ENCODE assay signal across 23 cellular contexts in the genomic region with DNA sequence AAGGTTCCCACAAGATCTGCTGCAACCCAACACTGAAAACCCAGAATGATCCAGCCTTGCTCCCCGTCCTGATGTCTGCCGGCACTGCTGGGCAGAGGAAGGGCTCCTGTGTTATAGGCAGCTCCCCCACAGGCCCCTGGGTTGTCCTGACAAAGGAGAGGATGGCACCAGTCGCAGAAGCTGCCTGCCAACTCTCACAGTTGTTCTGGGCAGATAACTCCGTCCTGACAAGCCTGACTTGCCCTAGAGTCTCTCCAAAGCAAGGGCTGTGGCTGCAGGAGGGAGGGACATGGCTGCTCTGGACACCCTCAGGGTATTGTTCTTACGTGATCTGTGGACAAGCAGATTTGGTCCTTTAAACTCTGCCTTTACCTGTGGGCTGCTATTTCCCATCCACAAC.
"Had no signal": no experiment of that assay in that cellular context is flagged by ENCODE, and none has a peak within 500 bp of the region (broad histone marks: within the 10 kb centered on the region; RNA-seq: fewer than 3 reads in every experiment).

No MANE protein-coding gene starts in this region.

- H3K4me1 Mint-ChIP-seq: stimulated activated naive CD8-positive, alpha-beta T cell treated with anti-CD3 and anti-CD28 coated beads, Interleukin-15, amount 100 ng/mL, for 72 hours; T-cell had no signal

- H3K4me3 ChIP-seq: gastroesophageal sphincter, prostate gland, right lobe of liver, vagina had no signal

- DNase-seq: activated CD4-positive, alpha-beta T cell treated with anti-CD3 and anti-CD28 coated beads for 1 hour; activated CD8-positive, alpha-beta memory T cell treated with anti-CD3 and anti-CD28 coated beads for 24 hours; activated CD8-positive, alpha-beta memory T cell treated with anti-CD3 and anti-CD28 coated beads, Interleukin-2, amount 50 U/mL, for 48 hours; activated effector memory CD4-positive, alpha-beta T cell treated with anti-CD3 and anti-CD28 coated beads, Interleukin-2, amount 50 U/mL, for 16 hours; activated naive CD4-positive, alpha-beta T cell treated with anti-CD3 and anti-CD28 coated beads, Interleukin-2, amount 50 U/mL, for 16 hours; activated T-cell treated with anti-CD3 and anti-CD28 coated beads, Interleukin-2, amount 50 U/mL, for 48 hours; aorta; brain microvascular endothelial cell; cerebellar nuclear complex; cortex of kidney; right lobe of liver; small intestine; stimulated activated CD4-positive, alpha-beta T cell treated with anti-CD3 and anti-CD28 coated beads, Interleukin-15, amount 100 ng/mL, for 24 hours; stimulated activated CD4-positive, alpha-beta T cell treated with anti-CD3 and anti-CD28 coated beads, Interleukin-4, amount 100 ng/mL, for 1 hour; stimulated activated naive CD8-positive, alpha-beta T cell treated with anti-CD3 and anti-CD28 coated beads, Interleukin-15, amount 100 ng/mL, for 72 hours; T-cell; T-helper 9 cell; trophoblast cell had no signal

- H3K27ac ChIP-seq: brain microvascular endothelial cell, gastroesophageal sphincter, prostate gland, right lobe of liver, vagina, VCaP had no signal

- H3K9me3 ChIP-seq: prostate gland, right lobe of liver, vagina had no signal

- H3K4me1 ChIP-seq: gastroesophageal sphincter, prostate gland, right lobe of liver, vagina had no signal

- H3K27ac Mint-ChIP-seq: stimulated activated naive CD8-positive, alpha-beta T cell treated with anti-CD3 and anti-CD28 coated beads, Interleukin-15, amount 100 ng/mL, for 72 hours; T-cell had no signal

- H3K36me3 ChIP-seq: brain microvascular endothelial cell, gastroesophageal sphincter, prostate gland, right lobe of liver, vagina had no signal

- ATAC-seq: esophagus mucosa; gastroesophageal sphincter; right lobe of liver; stimulated activated naive CD8-positive, alpha-beta T cell treated with anti-CD3 and anti-CD28 coated beads, Interleukin-15, amount 100 ng/mL, for 72 hours; T-cell had no signal

- H3K27me3 ChIP-seq: brain microvascular endothelial cell, right lobe of liver, vagina had no signal

- H3K4me3 Mint-ChIP-seq: stimulated activated naive CD8-positive, alpha-beta T cell treated with anti-CD3 and anti-CD28 coated beads, Interleukin-15, amount 100 ng/mL, for 72 hours; T-cell had no signal
